ENCODE assay signal across 19 cellular contexts in genomic region chr11:57645716-57646085, GRCh38. TPM values are rescaled to one million over a fixed set of nuclear protein-coding genes. Genes with fewer than 3 reads are reported as not detected.
A peak's percentile ranks its signal among the peaks of the same experiment; 100 is the strongest.
DNase-seq lines count a peak whose midpoint lies in the region; ATAC-seq, FAIRE-seq and TF ChIP-seq lines count a peak whose summit lies in the region.
"Had no signal": no experiment of that assay in that cellular context is flagged by ENCODE, and none has a peak within 500 bp of the region (broad histone marks: within the 10 kb centered on the region; RNA-seq: fewer than 3 reads in every experiment).

No MANE protein-coding gene starts in this region.

- in situ Hi-C loops in K562 (cut with MboI), result loop anchor here (10.0 kb wide), 1 partner anchor 191 kb away; no protein-coding TSS in a partner anchor

- H3K9me3 Mint-ChIP-seq in GM23338, result peaks cover 13% of the 10 kb centered on the region
- H3K9me3 Mint-ChIP-seq: natural killer cell treated with Interleukin-12 subunit alpha and Interleukin-12 subunit beta and Interleukin-15 and Interleukin-18, amount 100 ng/mL, for 72 hours had no signal

- TF ChIP-seq CTCF in GM23338 (conservative IDR thresholded peaks at IDR 0.05; ENCODE audit: low read depth in 2 of 2) (no peak), K562 (IDR thresholded peaks at IDR 0.05 in 2 of 3, conservative IDR thresholded peaks at IDR 0.05 in 1 of 3; ENCODE audit: insufficient read depth in 2 of 3, low read depth in 1 of 3, low read length in 3 of 3) (no peak), sigmoid colon (IDR thresholded peaks at IDR 0.05) (no peak)

- H3K9me2 ChIP-seq in GM23338 (ENCODE audit: insufficient read depth), result peaks cover 5% of the 10 kb centered on the region

- no peaks in the 10 kb centered on the region for H3K9me1 ChIP-seq in K562 (ENCODE audit: control insufficient read depth, insufficient read depth, low read length)

- 17% methylated on average over 4 of the region's 4 CpGs for WGBS in K562 (ENCODE audit: insufficient coverage, low coverage, missing lambda C conversion rate)
- 7% methylated on average over 4 of the region's 4 CpGs for WGBS in right cardiac atrium
- WGBS in sigmoid colon, 2 donors, result 18% methylated on average over 4 of the region's 4 CpGs

- no peak overlapping the region for H2AFZ ChIP-seq in GM23338
- H2AFZ ChIP-seq in K562 (ENCODE audit: low read depth, low read length), result no peak overlapping the region
- H2AFZ ChIP-seq: GM23248 had no signal

- H3K4me3 ChIP-seq in GM23338 (peak overlapping the region; percentile 73), K562 (no peak overlapping the region), right cardiac atrium (ENCODE audit: low read length) (no peak overlapping the region), sigmoid colon (no peak overlapping the region)
- H3K4me3 ChIP-seq: GM23248, left lung had no signal

- TF ChIP-seq EP300 in K562 (IDR thresholded peaks at IDR 0.05; ENCODE audit: low read length) (no peak), sigmoid colon (IDR thresholded peaks at IDR 0.05) (no peak)

- H3K4me2 ChIP-seq in GM23338, result peak overlapping the region; percentile 98
- no peak overlapping the region for H3K4me2 ChIP-seq in K562 (ENCODE audit: insufficient read depth, low read length)
- H3K4me2 ChIP-seq: KMS-11 had no signal

- peak overlapping the region; percentile 73; the same call in 2 of the 3 replicates for H3K4me3 Mint-ChIP-seq in GM23338
- H3K4me3 Mint-ChIP-seq: natural killer cell treated with Interleukin-12 subunit alpha and Interleukin-12 subunit beta and Interleukin-15 and Interleukin-18, amount 100 ng/mL, for 72 hours had no signal

- DNase-seq in GM23338 (ENCODE audit: low spot score) (peak; percentile 32), K562 (ENCODE audit: extremely low read depth in 1 of 4, low spot score in 3 of 4) (no peak), right cardiac atrium (peak; percentile 41 to 68 (median 56)), sigmoid colon (no peak), globus pallidus (ENCODE audit: low spot score) (no peak)
- no peak for DNase-seq in activated CD4-positive, alpha-beta T cell treated with anti-CD3 and anti-CD28 coated beads for 48 hours
- no peak for DNase-seq in stimulated activated CD4-positive, alpha-beta T cell treated with anti-CD3 and anti-CD28 coated beads, Interleukin-2, amount 100 ng/mL, for 48 hours
- DNase-seq: activated naive CD4-positive, alpha-beta T cell; Caco-2; effector CD4-positive, alpha-beta T cell; left lung; NCI-H1436; stimulated activated naive CD4-positive, alpha-beta T cell treated with Interleukin-2 at 50 U/mL for 16 hours had no signal

- H3K27me3 Mint-ChIP-seq in GM23338 (ENCODE audit: insufficient read depth, low read depth, poor library complexity), result peaks cover 58% of the 10 kb centered on the region

- H3K4me1 ChIP-seq in GM23338 (ENCODE audit: insufficient read depth) (peaks cover 82% of the 10 kb centered on the region), K562 (replicated peaks in 1 of 2; ENCODE audit: control insufficient read depth in 2 of 2, insufficient read depth in 2 of 2, low read length in 2 of 2) (peaks cover 32 to 39% of the 10 kb centered on the region in 2 experiments), right cardiac atrium (ENCODE audit: control insufficient read depth, insufficient read depth, low read length) (peaks cover 20% of the 10 kb centered on the region), sigmoid colon (peaks cover 0 to 66% (median 63%) of the 10 kb centered on the region in 4 donors)

- H3K9me3 ChIP-seq in K562 (replicated peaks; ENCODE audit: control insufficient read depth, insufficient read depth, low read depth, low read length) (no peaks in the 10 kb centered on the region), right cardiac atrium (ENCODE audit: control insufficient read depth, low read length) (no peaks in the 10 kb centered on the region), sigmoid colon (no peaks in the 10 kb centered on the region)
- H3K9me3 ChIP-seq: Caco-2, left lung had no signal

- no TSS peak for BruUV-seq in K562 (replicated peaks; lab: Mats Ljungman, UMichigan)

- FAIRE-seq in K562 (lab: Jason Lieb, UNC), result no peak

- no peak for TF ChIP-seq RAD21 in K562 (CRISPR knock-in tag; conservative IDR thresholded peaks at IDR 0.05 in 1 of 2, IDR thresholded peaks at IDR 0.05 in 1 of 2)

- peaks cover 79% of the 10 kb centered on the region for H3F3A ChIP-seq in GM23338 (replicated peaks; ENCODE audit: low read depth)

- H3K79me2 ChIP-seq in GM23338 (replicated peaks; ENCODE audit: insufficient read depth) (peaks cover 25% of the 10 kb centered on the region), K562 (ENCODE audit: control insufficient read depth, insufficient read depth, low read length) (no peaks in the 10 kb centered on the region)

- ATAC-seq in GM23338, result peak; percentile 0; the same call in 1 of the 3 replicates
- ATAC-seq in K562, result no peak
- ATAC-seq in right cardiac atrium, result peak; percentile 9 to 56
- ATAC-seq in HG03342 (IDR thresholded peaks at IDR 0.05; ENCODE audit: unreplicated experiment), result no peak
- ATAC-seq: natural killer cell treated with Interleukin-12 subunit alpha and Interleukin-12 subunit beta and Interleukin-15 and Interleukin-18, amount 100 ng/mL, for 72 hours had no signal

- no peak for TF ChIP-seq POLR2A in K562 (conservative IDR thresholded peaks at IDR 0.05)
- TF ChIP-seq POLR2A in sigmoid colon (IDR thresholded peaks at IDR 0.05), result no peak

- H3K27me3 ChIP-seq in GM23338 (ENCODE audit: insufficient read depth) (peaks cover 6% of the 10 kb centered on the region), K562 (ENCODE audit: control insufficient read depth in 2 of 2, insufficient read depth in 2 of 2, low read length in 2 of 2) (peaks cover 0 to 15% of the 10 kb centered on the region in 2 experiments; a peak in 2 of 5 replicates), right cardiac atrium (ENCODE audit: control insufficient read depth, insufficient read depth) (no peaks in the 10 kb centered on the region), sigmoid colon (peaks cover 32 to 54% (median 39%) of the 10 kb centered on the region in 3 donors)

- POLR2A ChIA-PET in K562 (lab: Yijun Ruan, JAX), result interaction anchor here (0.6 kb wide), 1 partner anchor 10 kb away, joined by 3 read pairs; no protein-coding TSS in a partner anchor

- peaks cover 11% of the 10 kb centered on the region; the same call in 1 of the 2 replicates for H3K36me3 ChIP-seq in GM23338 (ENCODE audit: insufficient read depth)
- no peaks in the 10 kb centered on the region for H3K36me3 ChIP-seq in K562 (ENCODE audit: control insufficient read depth, insufficient read depth, low read length)
- H3K36me3 ChIP-seq in sigmoid colon, result no peaks in the 10 kb centered on the region
- H3K36me3 ChIP-seq: left lung had no signal

- H3K36me3 Mint-ChIP-seq in GM23338 (ENCODE audit: low read depth), result peaks cover 32% of the 10 kb centered on the region
- H3K36me3 Mint-ChIP-seq: natural killer cell treated with Interleukin-12 subunit alpha and Interleukin-12 subunit beta and Interleukin-15 and Interleukin-18, amount 100 ng/mL, for 72 hours had no signal

- H3K9ac ChIP-seq in K562 (ENCODE audit: insufficient read depth in 1 of 2, low read depth in 2 of 2, low read length in 2 of 2), result no peak overlapping the region
- H3K9ac ChIP-seq: GM23248, KMS-11 had no signal

- peak overlapping the region; percentile 41 for H3K27ac Mint-ChIP-seq in GM23338
- H3K27ac Mint-ChIP-seq: natural killer cell treated with Interleukin-12 subunit alpha and Interleukin-12 subunit beta and Interleukin-15 and Interleukin-18, amount 100 ng/mL, for 72 hours had no signal

- peak overlapping the region; percentile 93 for H3K27ac ChIP-seq in GM23338 (ENCODE audit: low read depth)
- H3K27ac ChIP-seq in K562 (ENCODE audit: extremely low read depth, low read depth, low read length), result no peak overlapping the region
- H3K27ac ChIP-seq in right cardiac atrium (ENCODE audit: low read length), result no peak overlapping the region
- peak overlapping the region in 3 of 4 donors; percentile 1 to 56 (median 26) for H3K27ac ChIP-seq in sigmoid colon
- H3K27ac ChIP-seq: GM23248, KMS-11 had no signal

- H3K4me1 Mint-ChIP-seq in GM23338, result peaks cover 93% of the 10 kb centered on the region

- intact Hi-C loops in K562 (cut with micrococcal nuclease), result loop anchor here (2.0 kb wide), 1 partner anchor 301 kb away; no protein-coding TSS in a partner anchor
- intact Hi-C loops in right cardiac atrium (cut with DNase I), result loop anchor here in 3 of 4 donors (2.0 to 10.0 kb wide), 5 partner anchors 77 to 301 kb away; partner anchors contain the start of gene UBE2L6 (in 2 of the 3)
- intact Hi-C loops in sigmoid colon (cut with DNase I), result no loop called here

- H4K20me1 ChIP-seq in GM23338 (replicated peaks; ENCODE audit: insufficient read depth) (peaks cover 43% of the 10 kb centered on the region), K562 (replicated peaks; ENCODE audit: control insufficient read depth, insufficient read depth, low read length) (no peaks in the 10 kb centered on the region; the same call in 1 of the 2 replicates)

- CTCF ChIA-PET in K562 (lab: Yijun Ruan, JAX; ENCODE audit: low intra/inter-chr PET ratio), result interaction anchor here (1.4 to 1.5 kb wide), 2 partner anchors 78 to 154 kb away, joined by 5 to 8 read pairs; partner anchors contain the start of gene UBE2L6

RNA-seq across cellular contexts. Expression of gene YPEL4, which starts 4.0 kb away (rescaled TPM):
- total RNA-seq in GM23338 (2014; rRNA removed; shearing (Covaris generic)), result 0.82 TPM in 1 of 2 replicates, not detected in the other
- polyA plus RNA-seq in GM23338 (2016; fragmentation: Nextera tagmentation; extraction: Ambion mirVana), result 1.1 and 1.2 TPM in 2 replicates
- 2.3 and 5.9 TPM in 2 replicates for total RNA-seq in K562 (2011; cell fraction: chromatin; rRNA removed; ENCODE audit: low replicate concordance)
- total RNA-seq in K562 (2011; cell fraction: nucleolus; rRNA removed), result 1.8 and 4.0 TPM in 2 replicates
- 2.2 and 2.8 TPM in 2 replicates for total RNA-seq in K562 (2011; cell fraction: nucleoplasm; rRNA removed)
- total RNA-seq in K562 (2014; rRNA removed), result 0.37 TPM in 1 of 2 replicates, not detected in the other
- 0.16 and 0.22 TPM in 2 replicates for total RNA-seq in K562 (2014; rRNA removed; fragmentation: Illumina TruSeq; extraction: Trizol)
- 0.07 and 0.08 TPM in 2 replicates for total RNA-seq in K562 (2015; rRNA removed; fragmentation: Illumina TruSeq; extraction: Trizol)
- total RNA-seq in K562 (2021), result 0.42 and 0.51 TPM in 2 replicates
- 0.91 and 1.4 TPM in 2 replicates for polyA plus RNA-seq in K562 (2011; rRNA removed)
- polyA plus RNA-seq in K562 (2011; cell fraction: cytosol; rRNA removed), result 0.88 and 2.1 TPM in 2 replicates
- polyA plus RNA-seq in K562 (2011; cell fraction: nucleus; rRNA removed), result 3.1 and 5.7 TPM in 2 replicates
- polyA plus RNA-seq in K562 (2012), result 1.0 and 2.1 TPM in 2 replicates
- polyA plus RNA-seq in K562 (2014; fragmentation: Illumina TruSeq; extraction: Trizol), result 0.40 and 0.48 TPM in 2 replicates
- polyA plus RNA-seq in K562 (2014; fragmentation: Nextera tagmentation; extraction: Ambion mirVana), result under 1 TPM in 1 of 2 experiments, not detected in 1; 0.08 TPM
- polyA plus RNA-seq in K562 (2014; rRNA removed), result 0.40 and 1.1 TPM in 2 replicates
- 0.51 and 0.56 TPM in 2 replicates for polyA minus RNA-seq in K562 (2011; rRNA and poly(A)+ RNA removed)
- polyA minus RNA-seq in K562 (2011; cell fraction: cytosol; rRNA and poly(A)+ RNA removed), result 0.57 TPM in 1 of 2 replicates, not detected in the other
- polyA minus RNA-seq in K562 (2011; cell fraction: nucleus; rRNA and poly(A)+ RNA removed), result 1.00 and 1.2 TPM in 2 replicates
- total RNA-seq in right cardiac atrium, result 1 to 10 TPM in 1 of 4 donors, under 1 TPM in 3; 0.33 to 1.1 (median 0.62) TPM
- 1.5 TPM for polyA plus RNA-seq in right cardiac atrium
- total RNA-seq in sigmoid colon, result 1 to 10 TPM; 1.5 to 4.4 (median 2.8) TPM
- 1 to 10 TPM; 1.2 to 3.0 (median 1.4) TPM for polyA plus RNA-seq in sigmoid colon
- total RNA-seq: Caco-2; natural killer cell treated with Interleukin-12 subunit alpha and Interleukin-12 subunit beta and Interleukin-15 and Interleukin-18, amount 100 ng/mL, for 72 hours; NCI-H460 had no signal

RNA-seq across cellular contexts. Expression of gene CLP1, which starts 11.9 kb away (rescaled TPM):
- total RNA-seq in GM23338 (2014; rRNA removed; shearing (Covaris generic)), result 25.2 and 25.4 TPM in 2 replicates
- polyA plus RNA-seq in GM23338 (2016; fragmentation: Nextera tagmentation; extraction: Ambion mirVana) (14.4 and 16.8 TPM in 2 replicates), K562 (2011; rRNA removed) (22.2 and 31.9 TPM in 2 replicates), K562 (2014; fragmentation: Illumina TruSeq; extraction: Trizol) (24.9 and 30.3 TPM in 2 replicates), K562 (2014; fragmentation: Nextera tagmentation; extraction: Ambion mirVana) (10 to 100 TPM; 45.6 to 46.2 TPM), K562 (2014; rRNA removed) (23.4 and 26.5 TPM in 2 replicates), right cardiac atrium (4.6 TPM), sigmoid colon (10 to 100 TPM; 12.4 to 16.0 (median 13.2) TPM)
- 15.6 and 22.6 TPM in 2 replicates for total RNA-seq in K562 (2011; cell fraction: chromatin; rRNA removed; ENCODE audit: low replicate concordance)
- 14.6 and 18.2 TPM in 2 replicates for total RNA-seq in K562 (2011; cell fraction: nucleolus; rRNA removed)
- total RNA-seq in K562 (2011; cell fraction: nucleoplasm; rRNA removed), result 13.2 and 13.8 TPM in 2 replicates
- total RNA-seq in K562 (2014; rRNA removed) (19.1 and 20.0 TPM in 2 replicates), K562 (2014; rRNA removed; fragmentation: Illumina TruSeq; extraction: Trizol) (27.8 and 28.6 TPM in 2 replicates), K562 (2015; rRNA removed; fragmentation: Illumina TruSeq; extraction: Trizol) (26.3 and 27.8 TPM in 2 replicates), K562 (2021) (21.5 and 23.7 TPM in 2 replicates), right cardiac atrium (1 to 10 TPM; 6.3 to 8.2 (median 7.2) TPM), sigmoid colon (10 to 100 TPM in 3 of 4 donors, 1 to 10 TPM in 1; 3.9 to 23.2 (median 13.7) TPM)
- polyA plus RNA-seq in K562 (2011; cell fraction: cytosol; rRNA removed), result 32.3 and 33.7 TPM in 2 replicates
- polyA plus RNA-seq in K562 (2011; cell fraction: nucleus; rRNA removed), result 13.3 and 14.0 TPM in 2 replicates
- polyA plus RNA-seq in K562 (2012), result 14.4 and 26.1 TPM in 2 replicates
- polyA minus RNA-seq in K562 (2011; rRNA and poly(A)+ RNA removed), result 29.5 and 35.2 TPM in 2 replicates
- polyA minus RNA-seq in K562 (2011; cell fraction: cytosol; rRNA and poly(A)+ RNA removed), result 7.9 and 11.1 TPM in 2 replicates
- polyA minus RNA-seq in K562 (2011; cell fraction: nucleus; rRNA and poly(A)+ RNA removed), result 5.3 and 8.4 TPM in 2 replicates

RNA-seq across cellular contexts. Expression of gene ZDHHC5, which starts 22.2 kb away (rescaled TPM):
- 35.7 and 42.3 TPM in 2 replicates for total RNA-seq in GM23338 (2014; rRNA removed; shearing (Covaris generic))
- polyA plus RNA-seq in GM23338 (2016; fragmentation: Nextera tagmentation; extraction: Ambion mirVana) (15.7 and 16.9 TPM in 2 replicates), K562 (2011; rRNA removed) (41.6 and 44.7 TPM in 2 replicates), K562 (2014; fragmentation: Illumina TruSeq; extraction: Trizol) (51.5 and 64.2 TPM in 2 replicates), K562 (2014; fragmentation: Nextera tagmentation; extraction: Ambion mirVana) (1 to 10 TPM; 3.8 to 8.8 TPM), K562 (2014; rRNA removed) (36.4 and 39.1 TPM in 2 replicates), right cardiac atrium (27.0 TPM), sigmoid colon (10 to 100 TPM; 13.6 to 42.5 (median 13.8) TPM)
- 76.0 and 93.5 TPM in 2 replicates for total RNA-seq in K562 (2011; cell fraction: chromatin; rRNA removed; ENCODE audit: low replicate concordance)
- total RNA-seq in K562 (2011; cell fraction: nucleolus; rRNA removed), result 71.7 and 85.6 TPM in 2 replicates
- 89.7 and 107 TPM in 2 replicates for total RNA-seq in K562 (2011; cell fraction: nucleoplasm; rRNA removed)
- total RNA-seq in K562 (2014; rRNA removed) (22.5 and 30.0 TPM in 2 replicates), K562 (2014; rRNA removed; fragmentation: Illumina TruSeq; extraction: Trizol) (31.3 and 35.6 TPM in 2 replicates), K562 (2015; rRNA removed; fragmentation: Illumina TruSeq; extraction: Trizol) (35.9 and 37.1 TPM in 2 replicates), K562 (2021) (46.3 and 51.8 TPM in 2 replicates), right cardiac atrium (10 to 100 TPM; 38.9 to 60.4 (median 54.3) TPM), sigmoid colon (10 to 100 TPM; 25.3 to 34.3 (median 28.1) TPM)
- polyA plus RNA-seq in K562 (2011; cell fraction: cytosol; rRNA removed), result 40.7 and 51.6 TPM in 2 replicates
- polyA plus RNA-seq in K562 (2011; cell fraction: nucleus; rRNA removed), result 41.7 and 67.0 TPM in 2 replicates
- 43.5 and 44.2 TPM in 2 replicates for polyA plus RNA-seq in K562 (2012)
- polyA minus RNA-seq in K562 (2011; rRNA and poly(A)+ RNA removed), result 66.4 and 78.8 TPM in 2 replicates
- polyA minus RNA-seq in K562 (2011; cell fraction: cytosol; rRNA and poly(A)+ RNA removed), result 28.8 and 38.3 TPM in 2 replicates
- polyA minus RNA-seq in K562 (2011; cell fraction: nucleus; rRNA and poly(A)+ RNA removed), result 24.6 and 29.2 TPM in 2 replicates

RNA-seq across cellular contexts. Expression of gene SERPING1, which starts 48.2 kb away (rescaled TPM):
- 40.8 and 42.3 TPM in 2 replicates for total RNA-seq in GM23338 (2014; rRNA removed; shearing (Covaris generic))
- polyA plus RNA-seq in GM23338 (2016; fragmentation: Nextera tagmentation; extraction: Ambion mirVana), result 49.8 and 54.7 TPM in 2 replicates
- total RNA-seq in K562 (2011; cell fraction: chromatin; rRNA removed; ENCODE audit: low replicate concordance), result 0.44 TPM in 1 of 2 replicates, not detected in the other
- total RNA-seq in K562 (2011; cell fraction: nucleolus; rRNA removed), result 0.33 TPM in 1 of 2 replicates, not detected in the other
- 0.37 and 0.46 TPM in 2 replicates for total RNA-seq in K562 (2011; cell fraction: nucleoplasm; rRNA removed)
- total RNA-seq in K562 (2014; rRNA removed), result not detected in 2 replicates
- not detected in 2 replicates for total RNA-seq in K562 (2014; rRNA removed; fragmentation: Illumina TruSeq; extraction: Trizol)
- 0.14 TPM in 1 of 2 replicates, not detected in the other for total RNA-seq in K562 (2015; rRNA removed; fragmentation: Illumina TruSeq; extraction: Trizol)
- total RNA-seq in K562 (2021), result 0.94 and 1.00 TPM in 2 replicates
- polyA plus RNA-seq in K562 (2011; rRNA removed), result 0.10 and 0.31 TPM in 2 replicates
- polyA plus RNA-seq in K562 (2011; cell fraction: cytosol; rRNA removed), result 0.37 and 0.40 TPM in 2 replicates
- polyA plus RNA-seq in K562 (2011; cell fraction: nucleus; rRNA removed), result 0.18 and 0.48 TPM in 2 replicates
- polyA plus RNA-seq in K562 (2012), result 0.30 and 1.2 TPM in 2 replicates
- polyA plus RNA-seq in K562 (2014; fragmentation: Illumina TruSeq; extraction: Trizol), result 0.08 and 0.31 TPM in 2 replicates
- polyA plus RNA-seq in K562 (2014; fragmentation: Nextera tagmentation; extraction: Ambion mirVana), result under 1 TPM; 0.21 to 0.30 TPM
- 0.20 and 0.55 TPM in 2 replicates for polyA plus RNA-seq in K562 (2014; rRNA removed)
- not detected in 2 replicates for polyA minus RNA-seq in K562 (2011; rRNA and poly(A)+ RNA removed)
- not detected in 2 replicates for polyA minus RNA-seq in K562 (2011; cell fraction: cytosol; rRNA and poly(A)+ RNA removed)
- polyA minus RNA-seq in K562 (2011; cell fraction: nucleus; rRNA and poly(A)+ RNA removed), result 0.13 TPM in 1 of 2 replicates, not detected in the other
- 100 to 1,000 TPM; 181 to 294 (median 203) TPM for total RNA-seq in right cardiac atrium
- polyA plus RNA-seq in right cardiac atrium, result 268 TPM
- 100 to 1,000 TPM; 214 to 397 (median 295) TPM for total RNA-seq in sigmoid colon
- polyA plus RNA-seq in sigmoid colon, result 100 to 1,000 TPM in 1 of 3 donors, 10 to 100 TPM in 2; 24.5 to 147 (median 49.9) TPM
- total RNA-seq: natural killer cell treated with Interleukin-12 subunit alpha and Interleukin-12 subunit beta and Interleukin-15 and Interleukin-18, amount 100 ng/mL, for 72 hours; NCI-H460; OCI-LY7 had no signal

Comparison
In these comparisons a context has a peak if more than half of its experiments do, and no peak if none do; other contexts are left out.
1. ATAC-seq: peak in GM23338 (single experiment) and right cardiac atrium (2 of 2); none in K562 (single experiment) and HG03342 (single experiment).
2. DNase-seq: peak in GM23338 (single experiment) and right cardiac atrium (3 of 3); none in K562 (0 of 4), sigmoid colon (single experiment), activated CD4-positive, alpha-beta T cell treated with anti-CD3 and anti-CD28 coated beads for 48 hours (single experiment), stimulated activated CD4-positive, alpha-beta T cell treated with anti-CD3 and anti-CD28 coated beads, Interleukin-2, amount 100 ng/mL, for 48 hours (0 of 2) and globus pallidus (single experiment).
3. H3K27ac ChIP-seq: peak in GM23338 (single experiment) and sigmoid colon (3 of 4); none in K562 (single experiment) and right cardiac atrium (single experiment).